In the genomic region with DNA sequence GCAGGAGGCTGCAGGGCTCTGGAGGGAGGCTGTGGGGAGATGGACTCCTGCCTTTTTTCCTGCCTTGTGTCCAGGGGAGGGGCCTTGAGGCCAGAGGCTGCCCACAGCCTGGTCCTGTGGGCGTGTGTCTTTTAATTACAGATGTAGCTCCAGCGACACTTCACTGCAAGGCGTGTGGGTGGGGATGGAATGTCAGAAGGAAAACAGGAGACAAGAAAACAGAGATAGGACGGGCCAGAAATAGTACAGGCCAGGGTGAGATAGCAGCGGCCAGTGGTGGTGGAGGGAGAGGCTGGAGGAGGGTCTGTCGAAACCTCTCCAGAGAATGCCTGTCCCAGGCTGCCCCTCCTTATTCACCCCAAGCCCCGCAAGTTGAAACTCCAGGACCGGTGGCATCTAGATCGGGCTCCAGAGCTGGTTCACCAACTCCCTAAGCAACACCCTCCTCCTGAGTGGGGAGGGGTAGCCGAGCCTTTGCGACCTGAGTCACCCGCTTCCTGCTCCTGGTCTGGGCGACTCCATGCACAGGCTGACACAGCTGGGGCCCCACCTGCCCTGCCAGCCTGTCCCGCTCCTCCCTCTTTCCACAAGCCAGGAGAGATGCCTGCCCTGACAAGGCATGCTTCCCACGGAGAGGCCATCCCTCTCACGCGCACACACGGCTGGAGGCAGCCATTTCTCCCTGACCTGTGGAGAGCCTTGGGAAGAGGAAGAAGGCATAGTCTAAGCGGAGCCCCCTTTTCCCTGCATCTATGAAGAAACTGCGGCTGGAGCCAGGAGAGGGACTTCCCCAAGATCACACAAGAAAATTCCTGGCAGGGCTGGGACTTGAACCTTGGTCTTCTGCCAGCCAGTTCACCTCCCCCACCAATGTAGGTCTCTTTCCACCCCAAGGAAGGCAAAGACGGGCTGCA, we compare ENCODE assay signal across 1 cellular context.
TF ChIP-seq lines count a peak whose summit lies in the region.

No MANE protein-coding gene starts in this region.

TF ChIP-seq in A549, 52 proteins besides CTCF, POLR2A, EP300 and RAD21:
- TF ChIP-seq KDM1A (IDR thresholded peaks at IDR 0.05; ENCODE audit: low read depth): no peak
- TF ChIP-seq ZNF302 (CRISPR knock-in tag; IDR thresholded peaks at IDR 0.05): no peak
- no peak for TF ChIP-seq RARB (CRISPR knock-in tag; IDR thresholded peaks at IDR 0.05)
- TF ChIP-seq MYC (IDR thresholded peaks at IDR 0.05; ENCODE audit: borderline replicate concordance, low read length): no peak; the same call in none of the 2 replicates
- TF ChIP-seq MAZ (IDR thresholded peaks at IDR 0.05; ENCODE audit: borderline replicate concordance, low read depth, low read length): 0 out of 2 replicates have a peak, but pooled peaks have one; percentile 47
- no peak for TF ChIP-seq BHLHE40 (IDR thresholded peaks at IDR 0.05; ENCODE audit: low read depth, low read length)
- TF ChIP-seq ELK1 (IDR thresholded peaks at IDR 0.05; ENCODE audit: low read depth, low read length): no peak
- TF ChIP-seq HMGXB4 (CRISPR knock-in tag; IDR thresholded peaks at IDR 0.05; ENCODE audit: borderline replicate concordance): no peak
- TF ChIP-seq, protein P1, sequence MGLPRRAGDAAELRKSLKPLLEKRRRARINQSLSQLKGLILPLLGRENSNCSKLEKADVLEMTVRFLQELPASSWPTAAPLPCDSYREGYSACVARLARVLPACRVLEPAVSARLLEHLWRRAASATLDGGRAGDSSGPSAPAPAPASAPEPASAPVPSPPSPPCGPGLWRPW (IDR thresholded peaks at IDR 0.05): no peak
- no peak for TF ChIP-seq POLR2AphosphoS2 (conservative IDR thresholded peaks at IDR 0.05; ENCODE audit: low read length)
- no peak for TF ChIP-seq CBX2 (IDR thresholded peaks at IDR 0.05; ENCODE audit: borderline replicate concordance, low read depth)
- no peak for TF ChIP-seq HOXB13 (CRISPR knock-in tag; IDR thresholded peaks at IDR 0.05; ENCODE audit: low read depth)
- no peak; the same call in 1 of the 2 replicates for TF ChIP-seq CHD4 (IDR thresholded peaks at IDR 0.05; ENCODE audit: borderline replicate concordance)
- TF ChIP-seq NPAS2 (CRISPR knock-in tag; IDR thresholded peaks at IDR 0.05; ENCODE audit: borderline replicate concordance): no peak
- TF ChIP-seq, protein P2, sequence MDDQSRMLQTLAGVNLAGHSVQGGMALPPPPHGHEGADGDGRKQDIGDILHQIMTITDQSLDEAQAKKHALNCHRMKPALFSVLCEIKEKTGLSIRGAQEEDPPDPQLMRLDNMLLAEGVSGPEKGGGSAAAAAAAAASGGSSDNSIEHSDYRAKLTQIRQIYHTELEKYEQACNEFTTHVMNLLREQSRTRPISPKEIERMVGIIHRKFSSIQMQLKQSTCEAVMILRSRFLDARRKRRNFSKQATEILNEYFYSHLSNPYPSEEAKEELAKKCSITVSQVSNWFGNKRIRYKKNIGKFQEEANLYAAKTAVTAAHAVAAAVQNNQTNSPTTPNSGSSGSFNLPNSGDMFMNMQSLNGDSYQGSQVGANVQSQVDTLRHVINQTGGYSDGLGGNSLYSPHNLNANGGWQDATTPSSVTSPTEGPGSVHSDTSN (IDR thresholded peaks at IDR 0.05): no peak
- no peak for TF ChIP-seq EHMT2 (IDR thresholded peaks at IDR 0.05; ENCODE audit: low read depth)
- TF ChIP-seq, protein P3, sequence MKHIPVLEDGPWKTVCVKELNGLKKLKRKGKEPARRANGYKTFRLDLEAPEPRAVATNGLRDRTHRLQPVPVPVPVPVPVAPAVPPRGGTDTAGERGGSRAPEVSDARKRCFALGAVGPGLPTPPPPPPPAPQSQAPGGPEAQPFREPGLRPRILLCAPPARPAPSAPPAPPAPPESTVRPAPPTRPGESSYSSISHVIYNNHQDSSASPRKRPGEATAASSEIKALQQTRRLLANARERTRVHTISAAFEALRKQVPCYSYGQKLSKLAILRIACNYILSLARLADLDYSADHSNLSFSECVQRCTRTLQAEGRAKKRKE (CRISPR knock-in tag; IDR thresholded peaks at IDR 0.05; ENCODE audit: low read depth): no peak
- TF ChIP-seq RNF2 (IDR thresholded peaks at IDR 0.05; ENCODE audit: borderline replicate concordance, low read depth): no peak
- no peak for TF ChIP-seq FOXS1 (CRISPR knock-in tag; IDR thresholded peaks at IDR 0.05)
- no peak; the same call in 1 of the 2 replicates for TF ChIP-seq RFX5 (IDR thresholded peaks at IDR 0.05)
- TF ChIP-seq TFCP2L1 (CRISPR knock-in tag; IDR thresholded peaks at IDR 0.05): peak; percentile 53; the same call in 1 of the 2 replicates
- peak; percentile 64 for TF ChIP-seq GATA3 (IDR thresholded peaks at IDR 0.05; ENCODE audit: borderline replicate concordance)
- TF ChIP-seq ZFP36 (IDR thresholded peaks at IDR 0.05; ENCODE audit: borderline replicate concordance, partially characterized antibody): no peak
- TF ChIP-seq JUN (IDR thresholded peaks at IDR 0.05): peak; percentile 5 to 48; a peak in 2 of 5 replicates
- no peak for TF ChIP-seq JUNB (IDR thresholded peaks at IDR 0.05)
- no peak for TF ChIP-seq RCOR1 (IDR thresholded peaks at IDR 0.05; ENCODE audit: low read depth, low read length)
- no peak for TF ChIP-seq PHF8 (IDR thresholded peaks at IDR 0.05; ENCODE audit: borderline replicate concordance, low read depth)
- no peak for TF ChIP-seq FOSL2 (IDR thresholded peaks at IDR 0.05)
- peak; percentile 86 for TF ChIP-seq FOSL2 (CRISPR knock-in tag; IDR thresholded peaks at IDR 0.05)
- peak; percentile 78; the same call in 1 of the 2 replicates for TF ChIP-seq MAX (IDR thresholded peaks at IDR 0.05)
- TF ChIP-seq SREBF2 (IDR thresholded peaks at IDR 0.05): no peak
